In the genomic region with DNA sequence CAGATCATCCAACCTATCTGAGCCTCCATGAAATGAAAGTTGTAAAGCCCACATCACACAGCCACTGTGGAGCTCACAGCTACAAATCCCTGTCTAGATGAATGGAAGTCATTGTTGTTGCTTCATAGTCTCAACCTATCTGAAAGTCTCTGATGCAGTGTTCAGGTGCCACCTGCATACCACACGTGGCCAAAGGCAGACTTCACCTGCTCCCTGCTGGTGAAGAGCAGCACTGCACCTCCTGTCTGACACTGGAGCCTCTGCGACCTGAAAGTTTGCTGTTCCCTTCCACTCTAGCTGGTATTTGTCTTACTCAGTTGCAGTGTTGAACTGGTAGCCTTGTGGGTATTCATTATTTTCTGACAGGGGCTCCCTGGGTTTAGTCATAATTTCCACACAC, we compare ENCODE assay signal across 8 cellular contexts. TPM values are rescaled to one million over a fixed set of nuclear protein-coding genes. Genes with fewer than 3 reads are reported as not detected.
DNase-seq lines count a peak whose midpoint lies in the region; ATAC-seq and TF ChIP-seq lines count a peak whose summit lies in the region.

No MANE protein-coding gene starts in this region.

- no peaks in the 10 kb centered on the region for H3K36me3 Mint-ChIP-seq in chondrocyte (ENCODE audit: low read depth)

- H3K27ac Mint-ChIP-seq in chondrocyte (ENCODE audit: unreplicated experiment), result no peak overlapping the region

- ATAC-seq in HG02852 (IDR thresholded peaks at IDR 0.05; ENCODE audit: unreplicated experiment) (peak; percentile 72), RWPE2 (ENCODE audit: low read depth) (peak; percentile 67)

- H3K36me3 ChIP-seq in RWPE2 (ENCODE audit: low read depth), result no peaks in the 10 kb centered on the region

- no peak overlapping the region for H3K27ac ChIP-seq in RWPE2 (ENCODE audit: poor library complexity, severe bottlenecking)

- intact Hi-C loops in posterior vena cava (cut with DNase I), result no loop called here

- no peaks in the 10 kb centered on the region for H3K4me1 Mint-ChIP-seq in chondrocyte (ENCODE audit: low read depth)

- H3K4me3 ChIP-seq in RWPE2 (ENCODE audit: severe bottlenecking), result no peak overlapping the region

- H3K27me3 Mint-ChIP-seq in chondrocyte (ENCODE audit: low read depth), result peaks cover 18% of the 10 kb centered on the region

- H3K9me3 Mint-ChIP-seq in chondrocyte (ENCODE audit: low read depth), result no peaks in the 10 kb centered on the region

- TF ChIP-seq CTCF in RWPE2 (IDR thresholded peaks at IDR 0.05; ENCODE audit: poor library complexity, severe bottlenecking) (peak; percentile 59), chondrocyte (IDR thresholded peaks at IDR 0.05) (peak; percentile 54)

- no peak overlapping the region for H3K4me3 Mint-ChIP-seq in chondrocyte (ENCODE audit: unreplicated experiment)

- DNase-seq in NCI-H2171 treated with DMSO at 0.1 percent for 48 hours (lab: John Stamatoyannopoulos, UW) (peak; percentile 19), NCI-H2171 (lab: John Stamatoyannopoulos, UW) (no peak), RWPE2 (ENCODE audit: low spot score) (no peak), chondrocyte (ENCODE audit: low spot score) (no peak), renal cortical epithelial cell (ENCODE audit: low read depth) (peak; percentile 2), posterior vena cava (ENCODE audit: low spot score) (no peak), MV-4-11 (lab: John Stamatoyannopoulos, UW) (no peak)

- H3K4me1 ChIP-seq in RWPE2 (ENCODE audit: insufficient read depth, poor library complexity, severe bottlenecking), result no peaks in the 10 kb centered on the region

- peaks cover 4% of the 10 kb centered on the region for H3K27me3 ChIP-seq in RWPE2 (ENCODE audit: insufficient read depth, poor library complexity, severe bottlenecking)

- no peaks in the 10 kb centered on the region for H3K9me3 ChIP-seq in RWPE2 (ENCODE audit: severe bottlenecking)

RNA-seq across cellular contexts. Expression of a gene that starts 18.4 kb away (rescaled TPM):
- total RNA-seq in chondrocyte (not detected in 3 replicates), renal cortical epithelial cell (not detected in 2 replicates), posterior vena cava (not detected)

RNA-seq across cellular contexts. Expression of a gene that starts 34.9 kb away (rescaled TPM):
- not detected in 3 replicates for total RNA-seq in chondrocyte
- not detected in 2 replicates for total RNA-seq in renal cortical epithelial cell
- not detected for total RNA-seq in posterior vena cava

Comparison
In these comparisons a context has a peak if more than half of its experiments do, and no peak if none do; other contexts are left out.
1. DNase-seq: peak in NCI-H2171 treated with DMSO at 0.1 percent for 48 hours (single experiment) and renal cortical epithelial cell (single experiment); none in NCI-H2171 (single experiment), RWPE2 (single experiment), chondrocyte (single experiment), posterior vena cava (single experiment) and MV-4-11 (single experiment).